Comparison of ENCODE assay signal across 8 cellular contexts in the genomic region with DNA sequence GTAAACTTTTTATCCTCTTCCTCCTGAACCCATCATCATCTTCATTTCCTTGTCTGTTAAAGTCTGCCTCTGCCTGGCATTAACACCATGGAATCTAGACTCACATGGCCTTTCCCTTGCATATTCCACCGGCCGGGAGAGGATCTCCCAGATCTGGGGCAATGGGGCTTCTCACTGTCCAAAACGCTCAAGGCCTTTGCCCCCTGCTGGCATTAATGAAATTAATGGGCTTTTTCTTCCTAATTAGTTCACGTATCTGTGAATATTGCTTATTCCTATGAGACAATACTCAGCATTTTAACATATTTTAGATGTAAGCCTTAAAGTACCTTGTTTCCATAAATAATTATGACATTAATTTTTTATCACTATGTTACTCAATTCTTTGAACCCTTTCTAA. TPM values are rescaled to one million over a fixed set of nuclear protein-coding genes. Genes with fewer than 3 reads are reported as not detected.
DNase-seq lines count a peak whose midpoint lies in the region; ATAC-seq and TF ChIP-seq lines count a peak whose summit lies in the region.
"Had no signal": no experiment of that assay in that cellular context is flagged by ENCODE, and none has a peak within 500 bp of the region (broad histone marks: within the 10 kb centered on the region; RNA-seq: fewer than 3 reads in every experiment).

No MANE protein-coding gene starts in this region.

- no peak overlapping the region for H3K27ac ChIP-seq in GM23338 (ENCODE audit: low read depth)

- no peaks in the 10 kb centered on the region for H3K36me3 ChIP-seq in BJ (ENCODE audit: control insufficient read depth, insufficient read depth, low read length)
- no peaks in the 10 kb centered on the region for H3K36me3 ChIP-seq in GM23338 (ENCODE audit: insufficient read depth)

- H3K4me1 ChIP-seq in GM23338 (ENCODE audit: insufficient read depth), result peaks cover 23% of the 10 kb centered on the region

- no peaks in the 10 kb centered on the region for H3K9me2 ChIP-seq in GM23338 (ENCODE audit: insufficient read depth)

- intact Hi-C loops in activated T-helper 2 cell treated with anti-CD3 and anti-CD28 coated beads, Interferon-gamma antibody, Interleukin-2, Interleukin-4, amounts not matched to agents 10 μg/mL and 5 μg/mL and 100 μg/mL, durations not matched to agents 14 hours and 24 hours and 36 hours (cut with micrococcal nuclease), result no loop called here
- intact Hi-C loops in natural killer cell (cut with micrococcal nuclease), result no loop called here

- H3K9me3 Mint-ChIP-seq in GM23338 (peaks cover 3% of the 10 kb centered on the region), natural killer cell (no peaks in the 10 kb centered on the region)
- no peaks in the 10 kb centered on the region for H3K9me3 Mint-ChIP-seq in activated T-helper 2 cell treated with anti-CD3 and anti-CD28 coated beads, Interferon-gamma antibody, Interleukin-2, Interleukin-4, amounts not matched to agents 10 μg/mL and 5 μg/mL and 100 μg/mL, durations not matched to agents 14 hours and 24 hours and 36 hours

- H2AFZ ChIP-seq in GM23338, result no peak overlapping the region

- H3K4me2 ChIP-seq in GM23338, result no peak overlapping the region; the same call in 1 of the 2 replicates

- H3F3A ChIP-seq in GM23338 (replicated peaks; ENCODE audit: low read depth), result peaks cover 8% of the 10 kb centered on the region

- ATAC-seq in GM23338 (no peak), natural killer cell (no peak)

- no peaks in the 10 kb centered on the region for H3K79me2 ChIP-seq in GM23338 (replicated peaks; ENCODE audit: insufficient read depth)

- no peak for DNase-seq in BJ (ENCODE audit: low read depth)
- no peak for DNase-seq in GM23338 (ENCODE audit: low spot score)
- DNase-seq in activated T-helper 2 cell treated with anti-CD3 and anti-CD28 coated beads, Interferon-gamma antibody, Interleukin-2, Interleukin-4, amounts not matched to agents 10 μg/mL and 5 μg/mL and 100 μg/mL, durations not matched to agents 14 hours and 24 hours and 36 hours (ENCODE audit: low spot score), result no peak
- no peak for DNase-seq in natural killer cell
- DNase-seq in iPS-NIHi11 (ENCODE audit: low spot score), result no peak
- DNase-seq in NCI-H774 (lab: John Stamatoyannopoulos, UW), result no peak
- no peak for DNase-seq in NCI-H2081 treated with DMSO at 0.1 percent for 48 hours (lab: John Stamatoyannopoulos, UW)
- DNase-seq: NCI-H1105 treated with DMSO at 0.1 percent for 48 hours had no signal

- no peaks in the 10 kb centered on the region for H3K27me3 ChIP-seq in BJ (ENCODE audit: control insufficient read depth, insufficient read depth, low read length)
- H3K27me3 ChIP-seq in GM23338 (ENCODE audit: insufficient read depth), result peaks cover 14% of the 10 kb centered on the region

- peak overlapping the region; percentile 84 for H3K4me3 Mint-ChIP-seq in GM23338
- peak overlapping the region; percentile 69 for H3K4me3 Mint-ChIP-seq in activated T-helper 2 cell treated with anti-CD3 and anti-CD28 coated beads, Interferon-gamma antibody, Interleukin-2, Interleukin-4, amounts not matched to agents 10 μg/mL and 5 μg/mL and 100 μg/mL, durations not matched to agents 14 hours and 24 hours and 36 hours (ENCODE audit: low read depth)
- H3K4me3 Mint-ChIP-seq in natural killer cell, result peak overlapping the region; percentile 86

- POLR2A ChIA-PET in BJ (lab: Charles Lee), result no interaction called here

- H3K36me3 Mint-ChIP-seq in GM23338 (ENCODE audit: low read depth) (peaks cover 44% of the 10 kb centered on the region), natural killer cell (no peaks in the 10 kb centered on the region)
- no peaks in the 10 kb centered on the region for H3K36me3 Mint-ChIP-seq in activated T-helper 2 cell treated with anti-CD3 and anti-CD28 coated beads, Interferon-gamma antibody, Interleukin-2, Interleukin-4, amounts not matched to agents 10 μg/mL and 5 μg/mL and 100 μg/mL, durations not matched to agents 14 hours and 24 hours and 36 hours (ENCODE audit: low read depth)

- 0 out of 2 replicates have a peak, but pooled peaks have one; percentile 6 for TF ChIP-seq CTCF in BJ (IDR thresholded peaks at IDR 0.05; ENCODE audit: insufficient read depth, low read depth, low read length)
- TF ChIP-seq CTCF in GM23338 (conservative IDR thresholded peaks at IDR 0.05; ENCODE audit: low read depth in 2 of 2), result 0 out of 4 replicates have a peak, but pooled peaks of 1 of the 2 experiments have one; percentile 14
- TF ChIP-seq CTCF in natural killer cell (IDR thresholded peaks at IDR 0.05), result no peak

- no peaks in the 10 kb centered on the region for H4K20me1 ChIP-seq in GM23338 (replicated peaks; ENCODE audit: insufficient read depth)

- H3K4me1 Mint-ChIP-seq in GM23338 (peaks cover 28% of the 10 kb centered on the region), natural killer cell (peaks cover 5 to 28% of the 10 kb centered on the region in 2 donors)
- H3K4me1 Mint-ChIP-seq in activated T-helper 2 cell treated with anti-CD3 and anti-CD28 coated beads, Interferon-gamma antibody, Interleukin-2, Interleukin-4, amounts not matched to agents 10 μg/mL and 5 μg/mL and 100 μg/mL, durations not matched to agents 14 hours and 24 hours and 36 hours (ENCODE audit: low read depth), result peaks cover 22% of the 10 kb centered on the region

- CTCF ChIA-PET in BJ (lab: Yijun Ruan, JAX), result interaction anchor here (0.6 to 2.1 kb wide), 2 partner anchors 9 to 11 kb away, joined by 3 to 10 read pairs; no protein-coding TSS in a partner anchor

- H3K4me3 ChIP-seq in BJ (ENCODE audit: low read depth, low read length) (no peak overlapping the region), GM23338 (no peak overlapping the region)

- H3K27ac Mint-ChIP-seq in GM23338 (no peak overlapping the region), natural killer cell (peak overlapping the region in 1 of 2 donors; percentile 88)
- H3K27ac Mint-ChIP-seq in activated T-helper 2 cell treated with anti-CD3 and anti-CD28 coated beads, Interferon-gamma antibody, Interleukin-2, Interleukin-4, amounts not matched to agents 10 μg/mL and 5 μg/mL and 100 μg/mL, durations not matched to agents 14 hours and 24 hours and 36 hours, result no peak overlapping the region

- peaks cover 31% of the 10 kb centered on the region for H3K27me3 Mint-ChIP-seq in GM23338 (ENCODE audit: insufficient read depth, low read depth, poor library complexity)
- H3K27me3 Mint-ChIP-seq in activated T-helper 2 cell treated with anti-CD3 and anti-CD28 coated beads, Interferon-gamma antibody, Interleukin-2, Interleukin-4, amounts not matched to agents 10 μg/mL and 5 μg/mL and 100 μg/mL, durations not matched to agents 14 hours and 24 hours and 36 hours (ENCODE audit: low read depth), result peaks cover 25% of the 10 kb centered on the region
- H3K27me3 Mint-ChIP-seq in natural killer cell (ENCODE audit: low read depth in 2 of 2), result peaks cover 0 to 3% of the 10 kb centered on the region in 2 donors

TF ChIP-seq in GM23338, 12 proteins besides CTCF, POLR2A, EP300 and RAD21 (continues in another document):
- TF ChIP-seq CREB1 (CRISPR knock-in tag; IDR thresholded peaks at IDR 0.05; ENCODE audit: low read depth) (no peak), ZNF114 (CRISPR knock-in tag; IDR thresholded peaks at IDR 0.05) (no peak), STAT1 (IDR thresholded peaks at IDR 0.05; ENCODE audit: unreplicated experiment) (no peak), ZNF331 (CRISPR knock-in tag; IDR thresholded peaks at IDR 0.05; ENCODE audit: low read depth) (no peak), JUNB (IDR thresholded peaks at IDR 0.05; ENCODE audit: unreplicated experiment) (no peak), EZH2 (IDR thresholded peaks at IDR 0.05; ENCODE audit: low read depth, unreplicated experiment) (no peak), EZH2phosphoT487 (IDR thresholded peaks at IDR 0.05; ENCODE audit: unreplicated experiment) (no peak), POLR2AphosphoS5 (IDR thresholded peaks at IDR 0.05; ENCODE audit: low read depth) (no peak)
- TF ChIP-seq, protein P1, sequence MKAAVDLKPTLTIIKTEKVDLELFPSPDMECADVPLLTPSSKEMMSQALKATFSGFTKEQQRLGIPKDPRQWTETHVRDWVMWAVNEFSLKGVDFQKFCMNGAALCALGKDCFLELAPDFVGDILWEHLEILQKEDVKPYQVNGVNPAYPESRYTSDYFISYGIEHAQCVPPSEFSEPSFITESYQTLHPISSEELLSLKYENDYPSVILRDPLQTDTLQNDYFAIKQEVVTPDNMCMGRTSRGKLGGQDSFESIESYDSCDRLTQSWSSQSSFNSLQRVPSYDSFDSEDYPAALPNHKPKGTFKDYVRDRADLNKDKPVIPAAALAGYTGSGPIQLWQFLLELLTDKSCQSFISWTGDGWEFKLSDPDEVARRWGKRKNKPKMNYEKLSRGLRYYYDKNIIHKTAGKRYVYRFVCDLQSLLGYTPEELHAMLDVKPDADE (IDR thresholded peaks at IDR 0.05), result no peak

RNA-seq across cellular contexts. Expression of gene CAPRIN2, which starts 42.9 kb away (rescaled TPM):
- polyA plus RNA-seq in BJ (2011; rRNA removed), result 7.8 and 11.9 TPM in 2 replicates
- polyA minus RNA-seq in BJ (2011; rRNA and poly(A)+ RNA removed), result 4.5 and 8.0 TPM in 2 replicates
- total RNA-seq in GM23338 (2014; rRNA removed; shearing (Covaris generic)), result 36.7 and 41.3 TPM in 2 replicates
- 28.4 and 36.5 TPM in 2 replicates for polyA plus RNA-seq in GM23338 (2016; fragmentation: Nextera tagmentation; extraction: Ambion mirVana)
- total RNA-seq in activated T-helper 2 cell treated with anti-CD3 and anti-CD28 coated beads, Interferon-gamma antibody, Interleukin-2, Interleukin-4, amounts not matched to agents 10 μg/mL and 5 μg/mL and 100 μg/mL, durations not matched to agents 14 hours and 24 hours and 36 hours, result 13.5 and 14.2 TPM in 2 replicates
- total RNA-seq in natural killer cell, result 10 to 100 TPM; 38.1 to 53.2 (median 38.7) TPM
